Comparison of ENCODE assay signal across 1 cellular context in the genomic region with DNA sequence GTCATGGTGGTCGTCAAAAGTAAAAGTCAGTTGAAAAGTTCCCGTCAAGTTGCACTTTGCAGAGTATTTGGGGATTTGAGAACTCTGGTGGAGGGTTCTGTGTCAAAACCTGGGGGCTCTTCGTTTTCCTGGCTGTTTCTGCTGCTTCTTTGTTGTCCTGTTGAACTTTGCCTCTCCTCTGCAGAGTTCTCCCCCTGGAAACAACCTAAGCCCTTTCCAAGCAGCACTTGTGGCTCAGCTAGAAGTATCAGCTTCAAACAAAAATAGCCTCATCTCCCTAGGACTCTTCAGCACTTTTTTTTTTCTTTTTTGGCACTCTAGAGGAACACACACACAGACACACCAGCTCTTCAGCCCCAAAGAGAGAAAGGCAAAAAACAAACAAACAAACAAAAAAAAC.
TF ChIP-seq lines count a peak whose summit lies in the region.

A gene with protein sequence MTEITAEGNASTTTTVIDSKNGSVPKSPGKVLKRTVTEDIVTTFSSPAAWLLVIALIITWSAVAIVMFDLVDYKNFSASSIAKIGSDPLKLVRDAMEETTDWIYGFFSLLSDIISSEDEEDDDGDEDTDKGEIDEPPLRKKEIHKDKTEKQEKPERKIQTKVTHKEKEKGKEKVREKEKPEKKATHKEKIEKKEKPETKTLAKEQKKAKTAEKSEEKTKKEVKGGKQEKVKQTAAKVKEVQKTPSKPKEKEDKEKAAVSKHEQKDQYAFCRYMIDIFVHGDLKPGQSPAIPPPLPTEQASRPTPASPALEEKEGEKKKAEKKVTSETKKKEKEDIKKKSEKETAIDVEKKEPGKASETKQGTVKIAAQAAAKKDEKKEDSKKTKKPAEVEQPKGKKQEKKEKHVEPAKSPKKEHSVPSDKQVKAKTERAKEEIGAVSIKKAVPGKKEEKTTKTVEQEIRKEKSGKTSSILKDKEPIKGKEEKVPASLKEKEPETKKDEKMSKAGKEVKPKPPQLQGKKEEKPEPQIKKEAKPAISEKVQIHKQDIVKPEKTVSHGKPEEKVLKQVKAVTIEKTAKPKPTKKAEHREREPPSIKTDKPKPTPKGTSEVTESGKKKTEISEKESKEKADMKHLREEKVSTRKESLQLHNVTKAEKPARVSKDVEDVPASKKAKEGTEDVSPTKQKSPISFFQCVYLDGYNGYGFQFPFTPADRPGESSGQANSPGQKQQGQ (minus strand): TSS at position 180 of the 400 bp plus-strand sequence. CDS start 175 bp downstream, at position 5.

TF ChIP-seq in GM23338, 12 proteins besides CTCF, POLR2A, EP300 and RAD21:
- no peak for TF ChIP-seq EZH2phosphoT487 (IDR thresholded peaks at IDR 0.05; ENCODE audit: unreplicated experiment)
- TF ChIP-seq, protein P1, sequence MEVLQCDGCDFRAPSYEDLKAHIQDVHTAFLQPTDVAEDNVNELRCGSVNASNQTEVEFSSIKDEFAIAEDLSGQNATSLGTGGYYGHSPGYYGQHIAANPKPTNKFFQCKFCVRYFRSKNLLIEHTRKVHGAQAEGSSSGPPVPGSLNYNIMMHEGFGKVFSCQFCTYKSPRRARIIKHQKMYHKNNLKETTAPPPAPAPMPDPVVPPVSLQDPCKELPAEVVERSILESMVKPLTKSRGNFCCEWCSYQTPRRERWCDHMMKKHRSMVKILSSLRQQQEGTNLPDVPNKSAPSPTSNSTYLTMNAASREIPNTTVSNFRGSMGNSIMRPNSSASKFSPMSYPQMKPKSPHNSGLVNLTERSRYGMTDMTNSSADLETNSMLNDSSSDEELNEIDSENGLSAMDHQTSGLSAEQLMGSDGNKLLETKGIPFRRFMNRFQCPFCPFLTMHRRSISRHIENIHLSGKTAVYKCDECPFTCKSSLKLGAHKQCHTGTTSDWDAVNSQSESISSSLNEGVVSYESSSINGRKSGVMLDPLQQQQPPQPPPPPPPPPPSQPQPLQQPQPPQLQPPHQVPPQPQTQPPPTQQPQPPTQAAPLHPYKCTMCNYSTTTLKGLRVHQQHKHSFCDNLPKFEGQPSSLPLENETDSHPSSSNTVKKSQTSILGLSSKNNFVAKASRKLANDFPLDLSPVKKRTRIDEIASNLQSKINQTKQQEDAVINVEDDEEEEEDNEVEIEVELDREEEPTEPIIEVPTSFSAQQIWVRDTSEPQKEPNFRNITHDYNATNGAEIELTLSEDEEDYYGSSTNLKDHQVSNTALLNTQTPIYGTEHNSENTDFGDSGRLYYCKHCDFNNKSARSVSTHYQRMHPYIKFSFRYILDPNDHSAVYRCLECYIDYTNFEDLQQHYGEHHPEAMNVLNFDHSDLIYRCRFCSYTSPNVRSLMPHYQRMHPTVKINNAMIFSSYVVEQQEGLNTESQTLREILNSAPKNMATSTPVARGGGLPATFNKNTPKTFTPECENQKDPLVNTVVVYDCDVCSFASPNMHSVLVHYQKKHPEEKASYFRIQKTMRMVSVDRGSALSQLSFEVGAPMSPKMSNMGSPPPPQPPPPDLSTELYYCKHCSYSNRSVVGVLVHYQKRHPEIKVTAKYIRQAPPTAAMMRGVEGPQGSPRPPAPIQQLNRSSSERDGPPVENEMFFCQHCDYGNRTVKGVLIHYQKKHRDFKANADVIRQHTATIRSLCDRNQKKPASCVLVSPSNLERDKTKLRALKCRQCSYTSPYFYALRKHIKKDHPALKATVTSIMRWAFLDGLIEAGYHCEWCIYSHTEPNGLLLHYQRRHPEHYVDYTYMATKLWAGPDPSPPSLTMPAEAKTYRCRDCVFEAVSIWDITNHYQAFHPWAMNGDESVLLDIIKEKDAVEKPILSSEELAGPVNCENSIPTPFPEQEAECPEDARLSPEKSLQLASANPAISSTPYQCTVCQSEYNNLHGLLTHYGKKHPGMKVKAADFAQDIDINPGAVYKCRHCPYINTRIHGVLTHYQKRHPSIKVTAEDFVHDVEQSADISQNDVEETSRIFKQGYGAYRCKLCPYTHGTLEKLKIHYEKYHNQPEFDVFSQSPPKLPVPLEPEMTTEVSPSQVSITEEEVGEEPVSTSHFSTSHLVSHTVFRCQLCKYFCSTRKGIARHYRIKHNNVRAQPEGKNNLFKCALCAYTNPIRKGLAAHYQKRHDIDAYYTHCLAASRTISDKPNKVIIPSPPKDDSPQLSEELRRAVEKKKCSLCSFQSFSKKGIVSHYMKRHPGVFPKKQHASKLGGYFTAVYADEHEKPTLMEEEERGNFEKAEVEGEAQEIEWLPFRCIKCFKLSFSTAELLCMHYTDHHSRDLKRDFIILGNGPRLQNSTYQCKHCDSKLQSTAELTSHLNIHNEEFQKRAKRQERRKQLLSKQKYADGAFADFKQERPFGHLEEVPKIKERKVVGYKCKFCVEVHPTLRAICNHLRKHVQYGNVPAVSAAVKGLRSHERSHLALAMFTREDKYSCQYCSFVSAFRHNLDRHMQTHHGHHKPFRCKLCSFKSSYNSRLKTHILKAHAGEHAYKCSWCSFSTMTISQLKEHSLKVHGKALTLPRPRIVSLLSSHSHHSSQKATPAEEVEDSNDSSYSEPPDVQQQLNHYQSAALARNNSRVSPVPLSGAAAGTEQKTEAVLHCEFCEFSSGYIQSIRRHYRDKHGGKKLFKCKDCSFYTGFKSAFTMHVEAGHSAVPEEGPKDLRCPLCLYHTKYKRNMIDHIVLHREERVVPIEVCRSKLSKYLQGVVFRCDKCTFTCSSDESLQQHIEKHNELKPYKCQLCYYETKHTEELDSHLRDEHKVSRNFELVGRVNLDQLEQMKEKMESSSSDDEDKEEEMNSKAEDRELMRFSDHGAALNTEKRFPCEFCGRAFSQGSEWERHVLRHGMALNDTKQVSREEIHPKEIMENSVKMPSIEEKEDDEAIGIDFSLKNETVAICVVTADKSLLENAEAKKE (CRISPR knock-in tag; IDR thresholded peaks at IDR 0.05), result no peak
- TF ChIP-seq ZNF114 (CRISPR knock-in tag; IDR thresholded peaks at IDR 0.05), result no peak
- TF ChIP-seq JUNB (IDR thresholded peaks at IDR 0.05; ENCODE audit: unreplicated experiment), result no peak
- no peak for TF ChIP-seq POLR2AphosphoS5 (IDR thresholded peaks at IDR 0.05; ENCODE audit: low read depth)
- TF ChIP-seq NANOG (IDR thresholded peaks at IDR 0.05; ENCODE audit: borderline replicate concordance), result no peak
- TF ChIP-seq EZH2 (IDR thresholded peaks at IDR 0.05; ENCODE audit: low read depth, unreplicated experiment), result no peak
- TF ChIP-seq, protein P2, sequence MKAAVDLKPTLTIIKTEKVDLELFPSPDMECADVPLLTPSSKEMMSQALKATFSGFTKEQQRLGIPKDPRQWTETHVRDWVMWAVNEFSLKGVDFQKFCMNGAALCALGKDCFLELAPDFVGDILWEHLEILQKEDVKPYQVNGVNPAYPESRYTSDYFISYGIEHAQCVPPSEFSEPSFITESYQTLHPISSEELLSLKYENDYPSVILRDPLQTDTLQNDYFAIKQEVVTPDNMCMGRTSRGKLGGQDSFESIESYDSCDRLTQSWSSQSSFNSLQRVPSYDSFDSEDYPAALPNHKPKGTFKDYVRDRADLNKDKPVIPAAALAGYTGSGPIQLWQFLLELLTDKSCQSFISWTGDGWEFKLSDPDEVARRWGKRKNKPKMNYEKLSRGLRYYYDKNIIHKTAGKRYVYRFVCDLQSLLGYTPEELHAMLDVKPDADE (IDR thresholded peaks at IDR 0.05), result no peak
- TF ChIP-seq ZNF331 (CRISPR knock-in tag; IDR thresholded peaks at IDR 0.05; ENCODE audit: low read depth), result no peak
